Comparison of ENCODE assay signal across 8 cellular contexts in the genomic region with DNA sequence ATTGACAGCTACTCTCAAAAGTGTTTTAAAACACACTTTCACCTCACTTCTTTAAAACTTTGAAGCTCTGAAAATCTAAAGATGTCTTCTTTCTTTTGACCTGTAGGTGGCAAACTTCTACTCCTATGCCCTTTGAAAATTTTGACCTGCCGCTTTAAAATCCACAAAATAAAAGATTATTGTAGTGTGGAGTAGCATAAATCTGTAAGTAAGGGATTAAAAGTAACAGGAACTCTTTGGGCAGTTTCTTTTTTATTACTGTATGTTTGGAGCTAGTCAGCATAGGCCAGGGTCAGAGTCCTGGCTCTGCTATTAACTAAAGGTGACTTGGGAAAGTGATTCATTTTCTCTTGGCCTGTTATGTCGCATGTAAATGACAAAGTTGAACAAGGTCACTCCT. TPM values are rescaled to one million over a fixed set of nuclear protein-coding genes. Genes with fewer than 3 reads are reported as not detected.
DNase-seq lines count a peak whose midpoint lies in the region; ATAC-seq, FAIRE-seq and TF ChIP-seq lines count a peak whose summit lies in the region.

No MANE protein-coding gene starts in this region.

- TF ChIP-seq RAD21 in A549 (conservative IDR thresholded peaks at IDR 0.05 in 1 of 2, IDR thresholded peaks at IDR 0.05 in 1 of 2): peak; percentile 80 to 87

- 2% methylated on average over 2 of the region's 2 CpGs for WGBS in A549 (ENCODE audit: missing lambda C conversion rate)
- 6 to 15% methylated on average over 2 of the region's 2 CpGs for WGBS in body of pancreas, 2 donors
- WGBS in aorta, 2 donors: 31 to 34% methylated on average over 2 of the region's 2 CpGs

- H3K4me1 ChIP-seq in A549: peaks cover 38% of the 10 kb centered on the region
- H3K4me1 ChIP-seq in body of pancreas: peaks cover 3% of the 10 kb centered on the region
- peaks cover 5% of the 10 kb centered on the region for H3K4me1 ChIP-seq in lower lobe of right lung
- no peaks in the 10 kb centered on the region for H3K4me1 ChIP-seq in aorta (ENCODE audit: control insufficient read depth in 1 of 2, insufficient read depth in 2 of 2, low read length in 2 of 2)

- no peaks in the 10 kb centered on the region for H3K36me3 ChIP-seq in body of pancreas (replicated peaks in 1 of 2; ENCODE audit: insufficient read depth in 1 of 2, low read depth in 2 of 2)
- H3K36me3 ChIP-seq in lower lobe of right lung: no peaks in the 10 kb centered on the region
- no peaks in the 10 kb centered on the region for H3K36me3 ChIP-seq in aorta (ENCODE audit: control insufficient read depth in 1 of 2, insufficient read depth in 2 of 2, low read length in 1 of 2)

- TF ChIP-seq POLR2A in A549 (IDR thresholded peaks at IDR 0.05; ENCODE audit: low read length) (no peak), body of pancreas (IDR thresholded peaks at IDR 0.05) (no peak)

- DNase-seq in A549 (ENCODE audit: low read depth in 1 of 2, low spot score in 1 of 2) (peak in 1 of 2 experiments; percentile 48), GF-D8 (lab: John Stamatoyannopoulos, UW) (peak; percentile 18), M059J (ENCODE audit: low read depth) (peak; percentile 55), body of pancreas (no peak), lower lobe of right lung (no peak), aorta (no peak), NCI-H1436 treated with DMSO at 0.1 percent for 48 hours (lab: John Stamatoyannopoulos, UW) (no peak), GM19238 (ENCODE audit: insufficient read length, low spot score) (no peak)

- H3K4me3 ChIP-seq in A549 (no peak overlapping the region), body of pancreas (no peak overlapping the region), lower lobe of right lung (no peak overlapping the region), aorta (ENCODE audit: low read length in 2 of 2) (no peak overlapping the region)

- intact Hi-C loops in body of pancreas (cut with DNase I): loop anchor here (10.0 kb wide), 1 partner anchor 167 kb away; the partner anchor contains the start of gene NUDT6
- intact Hi-C loops in lower lobe of right lung (cut with DNase I): no loop called here
- intact Hi-C loops in aorta (cut with DNase I): loop anchor here (2.0 to 5.0 kb wide), 2 partner anchors 163 to 164 kb away; partner anchors contain the start of gene NUDT6 (in 1 of the 2)

- no peaks in the 10 kb centered on the region for H3K27me3 ChIP-seq in body of pancreas
- H3K27me3 ChIP-seq in lower lobe of right lung (ENCODE audit: low read depth): no peaks in the 10 kb centered on the region
- H3K27me3 ChIP-seq in aorta (ENCODE audit: control insufficient read depth in 1 of 2, insufficient read depth in 2 of 2, low read length in 1 of 2): no peaks in the 10 kb centered on the region

- CTCF ChIA-PET in A549 (lab: Yijun Ruan, JAX): interaction anchor here (0.6 to 5.3 kb wide), 34 partner anchors 8 to 174 kb away, joined by 3 to 48 read pairs (median 4); partner anchors contain the start of genes BBS12, FGF2 and NUDT6

- H3K4me2 ChIP-seq in A549: peak overlapping the region; percentile 75

- peak; percentile 73 to 78 for ATAC-seq in A549
- peak; percentile 62 for ATAC-seq in body of pancreas
- peak in 1 of 2 donors; percentile 45 for ATAC-seq in lower lobe of right lung
- ATAC-seq in aorta (ENCODE audit: low FRiP score): no peak

- H3K9me3 ChIP-seq in A549: no peaks in the 10 kb centered on the region
- no peaks in the 10 kb centered on the region for H3K9me3 ChIP-seq in body of pancreas
- no peaks in the 10 kb centered on the region for H3K9me3 ChIP-seq in lower lobe of right lung
- no peaks in the 10 kb centered on the region for H3K9me3 ChIP-seq in aorta (ENCODE audit: control insufficient read depth, low read length)

- TF ChIP-seq CTCF in A549 (IDR thresholded peaks at IDR 0.05) (peak; percentile 78), body of pancreas (IDR thresholded peaks at IDR 0.05) (peak; percentile 37 to 84 (median 58)), lower lobe of right lung (IDR thresholded peaks at IDR 0.05) (peak; percentile 72)

- FAIRE-seq in A549 (lab: Jason Lieb, UNC): no peak

- POLR2A ChIA-PET in A549 (lab: Yijun Ruan, JAX): interaction anchor here (0.9 to 1.5 kb wide), 3 partner anchors 26 to 165 kb away, joined by 3 to 5 read pairs (median 3); partner anchors contain the start of genes BBS12 and NUDT6

- H3K27ac ChIP-seq in A549: peak overlapping the region; percentile 77 to 82
- H3K27ac ChIP-seq in body of pancreas: no peak overlapping the region
- no peak overlapping the region for H3K27ac ChIP-seq in lower lobe of right lung
- H3K27ac ChIP-seq in aorta (ENCODE audit: low read depth in 1 of 2, low read length in 2 of 2): no peak overlapping the region

- TF ChIP-seq EP300 in A549 (IDR thresholded peaks at IDR 0.05): no peak

TF ChIP-seq in A549, 52 proteins besides CTCF, POLR2A, EP300 and RAD21:
- TF ChIP-seq TFCP2L1 (CRISPR knock-in tag; IDR thresholded peaks at IDR 0.05) (no peak), E2F6 (IDR thresholded peaks at IDR 0.05; ENCODE audit: borderline replicate concordance, low read depth) (no peak), SMC3 (IDR thresholded peaks at IDR 0.05) (peak; percentile 80)
- TF ChIP-seq, protein P1, sequence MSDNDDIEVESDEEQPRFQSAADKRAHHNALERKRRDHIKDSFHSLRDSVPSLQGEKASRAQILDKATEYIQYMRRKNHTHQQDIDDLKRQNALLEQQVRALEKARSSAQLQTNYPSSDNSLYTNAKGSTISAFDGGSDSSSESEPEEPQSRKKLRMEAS (IDR thresholded peaks at IDR 0.05): 0 out of 2 replicates have a peak, but pooled peaks have one; percentile 23

RNA-seq across cellular contexts. Expression of gene BBS12, which starts 25.5 kb away (rescaled TPM):
- 3.4 and 3.7 TPM in 2 replicates for polyA plus RNA-seq in A549 (2011; rRNA removed)
- 0.41 and 0.57 TPM in 2 replicates for polyA plus RNA-seq in A549 (2012; cell fraction: cytosol; rRNA removed)
- polyA plus RNA-seq in A549 (2012; cell fraction: nucleus; rRNA removed): 0.18 and 0.29 TPM in 2 replicates
- 2.5 to 3.4 TPM (median 3.2 TPM) in 3 replicates for polyA plus RNA-seq in A549 (2017; fragmentation: RNase III; extraction: RNeasy Plus Mini Kit Qiagen cat#74134 plus additional on column Dnase treatment)
- 1.6 and 2.1 TPM in 2 replicates for polyA minus RNA-seq in A549 (2011; rRNA and poly(A)+ RNA removed)
- total RNA-seq in M059J (2014; rRNA removed; shearing (Covaris generic)): 2.4 and 4.7 TPM in 2 replicates
- total RNA-seq in body of pancreas: 1 to 10 TPM in 1 of 2 donors, not detected in 1; 2.3 TPM
- total RNA-seq in lower lobe of right lung: 3.9 TPM
- 1 to 10 TPM; 3.2 to 3.8 TPM for total RNA-seq in aorta
- polyA plus RNA-seq in aorta: 1 to 10 TPM; 2.5 to 2.8 TPM

Comparison
In these comparisons a context has a peak if more than half of its experiments do, and no peak if none do; other contexts are left out.
1. DNase-seq: peak in GF-D8 (single experiment) and M059J (single experiment); none in body of pancreas (0 of 4), lower lobe of right lung (single experiment), aorta (0 of 2), NCI-H1436 treated with DMSO at 0.1 percent for 48 hours (single experiment) and GM19238 (single experiment).
2. H3K27ac ChIP-seq: peak in A549 (2 of 2); none in body of pancreas (0 of 4), lower lobe of right lung (single experiment) and aorta (0 of 2).
3. Peak in every context shown above with its lines, with median percentiles within 50 percentile points of each other: CTCF ChIP-seq.